In genomic region chr21:33069645-33069993, GRCh38 we compare ENCODE assay signal across 12 cellular contexts. TPM values are rescaled to one million over a fixed set of nuclear protein-coding genes. Genes with fewer than 3 reads are reported as not detected.
DNase-seq lines count a peak whose midpoint lies in the region; ATAC-seq and TF ChIP-seq lines count a peak whose summit lies in the region.
"Had no signal": no experiment of that assay in that cellular context is flagged by ENCODE, and none has a peak within 500 bp of the region (broad histone marks: within the 10 kb centered on the region; RNA-seq: fewer than 3 reads in every experiment).

No MANE protein-coding gene starts in this region.

- no peak overlapping the region for H3K4me2 ChIP-seq in osteoblast (ENCODE audit: insufficient read depth, low read length)

- H3K27me3 Mint-ChIP-seq in CD8-positive, alpha-beta T cell (ENCODE audit: low read depth) = peaks cover 68% of the 10 kb centered on the region
- H3K27me3 Mint-ChIP-seq in activated CD4-positive, alpha-beta memory T cell treated with anti-CD3 and anti-CD28 coated beads for 36 hours = peaks cover 65% of the 10 kb centered on the region

- peak overlapping the region; percentile 36 for H3K4me3 ChIP-seq in CD8-positive, alpha-beta T cell (ENCODE audit: low read depth, low read length)
- H3K4me3 ChIP-seq in NT2/D1 (ENCODE audit: insufficient read length, low read depth) (peak overlapping the region; percentile 53), dorsolateral prefrontal cortex (peak overlapping the region in 57 of 59 donors; percentile 31 to 84 (median 66)), neutrophil (ENCODE audit: low read depth in 1 of 2, low read length in 1 of 2) (peak overlapping the region; percentile 77 to 96), osteoblast (ENCODE audit: insufficient read depth, low read length) (no peak overlapping the region)

- no peaks in the 10 kb centered on the region for H3K79me2 ChIP-seq in osteoblast (ENCODE audit: insufficient read depth, low read length)

- DNase-seq in CD8-positive, alpha-beta T cell = no peak
- DNase-seq in NT2/D1 (ENCODE audit: low read depth, low spot score) (no peak), dorsolateral prefrontal cortex (no peak), osteoblast (ENCODE audit: insufficient read length, low spot score, missing footprints) (no peak), MV-4-11 (lab: John Stamatoyannopoulos, UW) (no peak)
- no peak for DNase-seq in activated CD4-positive, alpha-beta memory T cell treated with anti-CD3 and anti-CD28 coated beads for 36 hours
- DNase-seq in activated effector memory CD4-positive, alpha-beta T cell treated with Interleukin-2 at 50 U/mL for 16 hours = no peak
- DNase-seq: Caco-2 had no signal

- no peaks in the 10 kb centered on the region for H3K9me3 Mint-ChIP-seq in CD8-positive, alpha-beta T cell
- no peaks in the 10 kb centered on the region for H3K9me3 Mint-ChIP-seq in activated CD4-positive, alpha-beta memory T cell treated with anti-CD3 and anti-CD28 coated beads for 36 hours

- H2AFZ ChIP-seq in osteoblast (ENCODE audit: low read length) = no peak overlapping the region

- H3K36me3 Mint-ChIP-seq in CD8-positive, alpha-beta T cell = no peaks in the 10 kb centered on the region
- no peaks in the 10 kb centered on the region for H3K36me3 Mint-ChIP-seq in activated CD4-positive, alpha-beta memory T cell treated with anti-CD3 and anti-CD28 coated beads for 36 hours

- H3K27me3 ChIP-seq in CD8-positive, alpha-beta T cell (ENCODE audit: insufficient read depth, low read length) = peaks cover 17% of the 10 kb centered on the region
- H3K27me3 ChIP-seq in NT2/D1 (ENCODE audit: insufficient read depth, insufficient read length) (peaks cover 97% of the 10 kb centered on the region), dorsolateral prefrontal cortex (peaks cover 0 to 79% (median 51%) of the 10 kb centered on the region in 45 donors), neutrophil (peaks cover 29% of the 10 kb centered on the region), osteoblast (ENCODE audit: insufficient read depth, low read length) (peaks cover 92% of the 10 kb centered on the region)

- H3K4me3 Mint-ChIP-seq in CD8-positive, alpha-beta T cell = peak overlapping the region; percentile 36
- no peak overlapping the region for H3K4me3 Mint-ChIP-seq in activated CD4-positive, alpha-beta memory T cell treated with anti-CD3 and anti-CD28 coated beads for 36 hours

- POLR2A ChIA-PET in CD8-positive, alpha-beta T cell (lab: Charles Lee) = no interaction called here
- POLR2A ChIA-PET in activated CD4-positive, alpha-beta memory T cell treated with anti-CD3 and anti-CD28 coated beads for 36 hours (lab: Charles Lee) = no interaction called here

- H3K4me1 Mint-ChIP-seq in CD8-positive, alpha-beta T cell (ENCODE audit: low read depth) = peaks cover 17% of the 10 kb centered on the region
- H3K4me1 Mint-ChIP-seq in activated CD4-positive, alpha-beta memory T cell treated with anti-CD3 and anti-CD28 coated beads for 36 hours (ENCODE audit: low read depth) = peaks cover 12% of the 10 kb centered on the region

- no peaks in the 10 kb centered on the region for H3K9me3 ChIP-seq in CD8-positive, alpha-beta T cell (ENCODE audit: low read length)
- no peaks in the 10 kb centered on the region for H3K9me3 ChIP-seq in NT2/D1 (ENCODE audit: insufficient read depth, low read length)
- H3K9me3 ChIP-seq in neutrophil = no peaks in the 10 kb centered on the region
- H3K9me3 ChIP-seq in osteoblast (ENCODE audit: low read depth, low read length) = peaks cover 3% of the 10 kb centered on the region
- H3K9me3 ChIP-seq: ascending aorta had no signal

- H4K20me1 ChIP-seq in osteoblast (ENCODE audit: insufficient read depth, low read length) = no peaks in the 10 kb centered on the region

- H3K36me3 ChIP-seq in CD8-positive, alpha-beta T cell (ENCODE audit: insufficient read depth, low read length) = no peaks in the 10 kb centered on the region
- H3K36me3 ChIP-seq in NT2/D1 (ENCODE audit: insufficient read depth, insufficient read length, low read length) (no peaks in the 10 kb centered on the region), neutrophil (no peaks in the 10 kb centered on the region), osteoblast (ENCODE audit: insufficient read depth, low read length) (no peaks in the 10 kb centered on the region)
- H3K36me3 ChIP-seq: ascending aorta had no signal

- TF ChIP-seq CTCF in CD8-positive, alpha-beta T cell (IDR thresholded peaks at IDR 0.05) = no peak
- TF ChIP-seq CTCF in dorsolateral prefrontal cortex (IDR thresholded peaks at IDR 0.05 in 54 of 56, conservative IDR thresholded peaks at IDR 0.05 in 2 of 56; ENCODE audit: low read depth in 1 of 56, partially characterized antibody in 56 of 56) (peak in 1 of 56 donors; percentile 29), neutrophil (IDR thresholded peaks at IDR 0.05) (no peak), osteoblast (IDR thresholded peaks at IDR 0.05; ENCODE audit: extremely low read depth, low read depth, low read length) (no peak)

- H3K4me1 ChIP-seq in CD8-positive, alpha-beta T cell (ENCODE audit: insufficient read depth, low read length) = peaks cover 16% of the 10 kb centered on the region
- peaks cover 3% of the 10 kb centered on the region for H3K4me1 ChIP-seq in NT2/D1 (ENCODE audit: insufficient read depth, insufficient read length)
- peaks cover 64 to 71% of the 10 kb centered on the region in 2 experiments for H3K4me1 ChIP-seq in neutrophil (ENCODE audit: control insufficient read depth in 1 of 2, insufficient read depth in 1 of 2, low read depth in 1 of 2, low read length in 1 of 2)
- H3K4me1 ChIP-seq in osteoblast (ENCODE audit: insufficient read depth, low read length) = no peaks in the 10 kb centered on the region
- H3K4me1 ChIP-seq: Caco-2 had no signal

- ATAC-seq in CD8-positive, alpha-beta T cell = no peak

- intact Hi-C loops in CD8-positive, alpha-beta T cell (cut with DNase I, micrococcal nuclease) = no loop called here
- intact Hi-C loops in dorsolateral prefrontal cortex (cut with DNase I) = no loop called here
- intact Hi-C loops in activated CD4-positive, alpha-beta memory T cell treated with anti-CD3 and anti-CD28 coated beads for 36 hours (cut with micrococcal nuclease) = no loop called here

- no peak overlapping the region for H3K9ac ChIP-seq in NT2/D1 (ENCODE audit: insufficient read length, low read depth)

- no peak overlapping the region for H3K27ac ChIP-seq in CD8-positive, alpha-beta T cell (ENCODE audit: low read depth, low read length)
- H3K27ac ChIP-seq in dorsolateral prefrontal cortex = peak overlapping the region in 48 of 59 donors; percentile 23 to 94 (median 85)
- H3K27ac ChIP-seq in neutrophil = peak overlapping the region; percentile 84
- no peak overlapping the region for H3K27ac ChIP-seq in osteoblast (ENCODE audit: low read depth, low read length)
- H3K27ac ChIP-seq: ascending aorta, epithelial cell of prostate had no signal

- H3K27ac Mint-ChIP-seq in CD8-positive, alpha-beta T cell = no peak overlapping the region
- H3K27ac Mint-ChIP-seq in activated CD4-positive, alpha-beta memory T cell treated with anti-CD3 and anti-CD28 coated beads for 36 hours = no peak overlapping the region

- CTCF ChIA-PET in CD8-positive, alpha-beta T cell (lab: Charles Lee) = no interaction called here
- CTCF ChIA-PET in activated CD4-positive, alpha-beta memory T cell treated with anti-CD3 and anti-CD28 coated beads for 36 hours (lab: Charles Lee) = interaction anchor here (0.6 kb wide), 1 partner anchor 11 kb away, joined by 3 read pairs; no protein-coding TSS in a partner anchor

RNA-seq across cellular contexts. Expression of gene OLIG1, which starts 0.3 kb away (rescaled TPM):
- total RNA-seq in CD8-positive, alpha-beta T cell = not detected
- total RNA-seq in dorsolateral prefrontal cortex (100 to 1,000 TPM in 77 of 120 experiments, 10 to 100 TPM in 43; 30.7 to 365 (median 119) TPM), osteoblast (not detected in 2 replicates)
- not detected for total RNA-seq in activated CD4-positive, alpha-beta memory T cell treated with anti-CD3 and anti-CD28 coated beads for 36 hours
- total RNA-seq: ascending aorta, Caco-2, H4 had no signal

RNA-seq across cellular contexts. Expression of gene OLIG2, which starts 43.9 kb away (rescaled TPM):
- not detected for total RNA-seq in CD8-positive, alpha-beta T cell
- total RNA-seq in dorsolateral prefrontal cortex = 100 to 1,000 TPM in 2 of 120 experiments, 10 to 100 TPM in 118; 13.9 to 165 (median 45.4) TPM
- not detected in 2 replicates for total RNA-seq in osteoblast
- not detected for total RNA-seq in activated CD4-positive, alpha-beta memory T cell treated with anti-CD3 and anti-CD28 coated beads for 36 hours
- total RNA-seq: ascending aorta, Caco-2 had no signal

Comparison
In these comparisons a context has a peak if more than half of its experiments do, and no peak if none do; other contexts are left out.
1. H3K27ac ChIP-seq: peak in dorsolateral prefrontal cortex (48 of 59) and neutrophil (single experiment); none in CD8-positive, alpha-beta T cell (single experiment) and osteoblast (single experiment).
2. RNA of gene OLIG1, which starts 0.3 kb away (total RNA-seq): 30.7 to 365 TPM in dorsolateral prefrontal cortex; not detected in activated CD4-positive, alpha-beta memory T cell treated with anti-CD3 and anti-CD28 coated beads for 36 hours, not detected in CD8-positive, alpha-beta T cell and not detected in osteoblast; every median in the first group is over 10 times any median in the second.
3. RNA of gene OLIG2, which starts 43.9 kb away (total RNA-seq): 13.9 to 165 TPM in dorsolateral prefrontal cortex; not detected in CD8-positive, alpha-beta T cell, not detected in osteoblast and not detected in activated CD4-positive, alpha-beta memory T cell treated with anti-CD3 and anti-CD28 coated beads for 36 hours; every median in the first group is over 10 times any median in the second.